In genomic region chr7:1591396-1591795, GRCh38 we compare ENCODE assay signal across 18 cellular contexts. TPM values are rescaled to one million over a fixed set of nuclear protein-coding genes. Genes with fewer than 3 reads are reported as not detected.
"Had no signal": no experiment of that assay in that cellular context is flagged by ENCODE, and none has a peak within 500 bp of the region (broad histone marks: within the 10 kb centered on the region; RNA-seq: fewer than 3 reads in every experiment).

No MANE protein-coding gene starts in this region.

- H3K36me3 Mint-ChIP-seq: activated CD8-positive, alpha-beta memory T cell treated with anti-CD3 and anti-CD28 coated beads, Interleukin-2, amount 10 ng/mL, durations not matched to agents 7 days and 5 days; memory B cell had no signal

- H3K36me3 ChIP-seq: colonic mucosa, heart right ventricle, left lung, sigmoid colon, stomach, thoracic aorta had no signal

- DNase-seq: activated CD4-positive, alpha-beta T cell treated with anti-CD3 and anti-CD28 coated beads for 1 hour; activated CD4-positive, alpha-beta T cell treated with anti-CD3 and anti-CD28 coated beads, Interleukin-2, amount 50 U/mL, for 48 hours; activated CD8-positive, alpha-beta memory T cell treated with anti-CD3 and anti-CD28 coated beads, Interleukin-2, amount 10 ng/mL, durations not matched to agents 7 days and 5 days; activated effector memory CD4-positive, alpha-beta T cell treated with anti-CD3 and anti-CD28 coated beads, Interleukin-2, amount 50 U/mL, for 16 hours; colonic mucosa; effector CD4-positive, alpha-beta T cell; foreskin melanocyte; heart right ventricle; islet precursor cell; nephron progenitor cell; sigmoid colon; stomach had no signal

- H3K27ac Mint-ChIP-seq: activated CD8-positive, alpha-beta memory T cell treated with anti-CD3 and anti-CD28 coated beads, Interleukin-2, amount 10 ng/mL, durations not matched to agents 7 days and 5 days; activated T-cell treated with anti-CD3 and anti-CD28 coated beads, Interleukin-2, amount 50 U/mL, for 24 hours; memory B cell; nephron progenitor cell; T-helper 2 cell treated with Interferon-gamma antibody and Interleukin-4, amounts not matched to agents 5 μg/mL and 100 μg/mL, for 36 hours had no signal

- H3K27ac ChIP-seq: colonic mucosa, heart right ventricle, left lung, sigmoid colon, stomach, thoracic aorta had no signal

- H3K9me3 ChIP-seq: colonic mucosa had no signal

- H3K4me3 Mint-ChIP-seq: activated CD8-positive, alpha-beta memory T cell treated with anti-CD3 and anti-CD28 coated beads, Interleukin-2, amount 10 ng/mL, durations not matched to agents 7 days and 5 days; nephron progenitor cell; T-helper 2 cell treated with Interferon-gamma antibody and Interleukin-4, amounts not matched to agents 5 μg/mL and 100 μg/mL, for 36 hours had no signal

- ATAC-seq: activated CD8-positive, alpha-beta memory T cell treated with anti-CD3 and anti-CD28 coated beads, Interleukin-2, amount 10 ng/mL, durations not matched to agents 7 days and 5 days; left lung had no signal

RNA-seq across cellular contexts. Expression of gene TMEM184A, which starts 35.4 kb away (rescaled TPM):
- total RNA-seq: activated CD8-positive, alpha-beta memory T cell treated with anti-CD3 and anti-CD28 coated beads, Interleukin-2, amount 10 ng/mL, durations not matched to agents 7 days and 5 days; pulmonary artery endothelial cell had no signal
